ENCODE assay signal across 2 cellular contexts in genomic region chr6:35967059-35967769, GRCh38.
TF ChIP-seq lines count a peak whose summit lies in the region.

No MANE protein-coding gene starts in this region.

TF ChIP-seq in Ishikawa, 13 proteins besides CTCF, POLR2A, EP300 and RAD21 (continued from another document):
- no peak for TF ChIP-seq CREB1 (IDR thresholded peaks at IDR 0.05; ENCODE audit: low read depth)
- no peak for TF ChIP-seq ZBTB7A (IDR thresholded peaks at IDR 0.05; ENCODE audit: low read depth)
- TF ChIP-seq MAX (IDR thresholded peaks at IDR 0.05): no peak
- TF ChIP-seq TAF1 (IDR thresholded peaks at IDR 0.05; ENCODE audit: low read depth): no peak
- no peak for TF ChIP-seq YY1 (IDR thresholded peaks at IDR 0.05; ENCODE audit: low read depth)
- no peak for TF ChIP-seq NFIC (IDR thresholded peaks at IDR 0.05)
- no peak for TF ChIP-seq CEBPB (IDR thresholded peaks at IDR 0.05)
- no peak for TF ChIP-seq TEAD4 (IDR thresholded peaks at IDR 0.05)
- TF ChIP-seq USF1 (IDR thresholded peaks at IDR 0.05): no peak
- TF ChIP-seq, protein P1, sequence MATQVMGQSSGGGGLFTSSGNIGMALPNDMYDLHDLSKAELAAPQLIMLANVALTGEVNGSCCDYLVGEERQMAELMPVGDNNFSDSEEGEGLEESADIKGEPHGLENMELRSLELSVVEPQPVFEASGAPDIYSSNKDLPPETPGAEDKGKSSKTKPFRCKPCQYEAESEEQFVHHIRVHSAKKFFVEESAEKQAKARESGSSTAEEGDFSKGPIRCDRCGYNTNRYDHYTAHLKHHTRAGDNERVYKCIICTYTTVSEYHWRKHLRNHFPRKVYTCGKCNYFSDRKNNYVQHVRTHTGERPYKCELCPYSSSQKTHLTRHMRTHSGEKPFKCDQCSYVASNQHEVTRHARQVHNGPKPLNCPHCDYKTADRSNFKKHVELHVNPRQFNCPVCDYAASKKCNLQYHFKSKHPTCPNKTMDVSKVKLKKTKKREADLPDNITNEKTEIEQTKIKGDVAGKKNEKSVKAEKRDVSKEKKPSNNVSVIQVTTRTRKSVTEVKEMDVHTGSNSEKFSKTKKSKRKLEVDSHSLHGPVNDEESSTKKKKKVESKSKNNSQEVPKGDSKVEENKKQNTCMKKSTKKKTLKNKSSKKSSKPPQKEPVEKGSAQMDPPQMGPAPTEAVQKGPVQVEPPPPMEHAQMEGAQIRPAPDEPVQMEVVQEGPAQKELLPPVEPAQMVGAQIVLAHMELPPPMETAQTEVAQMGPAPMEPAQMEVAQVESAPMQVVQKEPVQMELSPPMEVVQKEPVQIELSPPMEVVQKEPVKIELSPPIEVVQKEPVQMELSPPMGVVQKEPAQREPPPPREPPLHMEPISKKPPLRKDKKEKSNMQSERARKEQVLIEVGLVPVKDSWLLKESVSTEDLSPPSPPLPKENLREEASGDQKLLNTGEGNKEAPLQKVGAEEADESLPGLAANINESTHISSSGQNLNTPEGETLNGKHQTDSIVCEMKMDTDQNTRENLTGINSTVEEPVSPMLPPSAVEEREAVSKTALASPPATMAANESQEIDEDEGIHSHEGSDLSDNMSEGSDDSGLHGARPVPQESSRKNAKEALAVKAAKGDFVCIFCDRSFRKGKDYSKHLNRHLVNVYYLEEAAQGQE (IDR thresholded peaks at IDR 0.05; ENCODE audit: low read depth): no peak

TF ChIP-seq in HepG2, 621 proteins besides CTCF, POLR2A, EP300 and RAD21 (continued from another document and continues in another):
- TF ChIP-seq NBN (conservative IDR thresholded peaks at IDR 0.05) (no peak), ZFP62 (CRISPR knock-in tag; IDR thresholded peaks at IDR 0.05) (no peak), SNAPC2 (CRISPR knock-in tag; IDR thresholded peaks at IDR 0.05) (no peak), ZNF546 (CRISPR knock-in tag; conservative IDR thresholded peaks at IDR 0.05) (no peak), KDM2A (CRISPR knock-in tag; IDR thresholded peaks at IDR 0.05; ENCODE audit: borderline replicate concordance, low read depth) (no peak), ZNF556 (CRISPR knock-in tag; IDR thresholded peaks at IDR 0.05; ENCODE audit: borderline replicate concordance) (no peak), CBX2 (IDR thresholded peaks at IDR 0.05; ENCODE audit: low read depth, low read length) (no peak), CBX2 (CRISPR knock-in tag; IDR thresholded peaks at IDR 0.05; ENCODE audit: low read depth) (no peak), SMAD9 (CRISPR knock-in tag; IDR thresholded peaks at IDR 0.05) (no peak), SCMH1 (CRISPR knock-in tag; IDR thresholded peaks at IDR 0.05; ENCODE audit: borderline replicate concordance) (no peak), GATA4 (IDR thresholded peaks at IDR 0.05; ENCODE audit: borderline replicate concordance, low read depth) (no peak), HMGXB4 (CRISPR knock-in tag; IDR thresholded peaks at IDR 0.05; ENCODE audit: borderline replicate concordance in 1 of 2, low read depth in 1 of 2) (no peak), ZBTB7B (CRISPR knock-in tag; IDR thresholded peaks at IDR 0.05) (no peak; the same call in 1 of the 2 replicates), KMT2B (CRISPR knock-in tag; IDR thresholded peaks at IDR 0.05) (0 out of 2 replicates have a peak, but pooled peaks have one; percentile 7), SMYD3 (CRISPR knock-in tag; IDR thresholded peaks at IDR 0.05) (0 out of 2 replicates have a peak, but pooled peaks have one; percentile 67), ETV6 (CRISPR knock-in tag; conservative IDR thresholded peaks at IDR 0.05) (no peak), ZNF138 (CRISPR knock-in tag; IDR thresholded peaks at IDR 0.05; ENCODE audit: low read depth) (no peak), CSRNP2 (CRISPR knock-in tag; conservative IDR thresholded peaks at IDR 0.05; ENCODE audit: low read depth) (no peak), HOXA9 (CRISPR knock-in tag; IDR thresholded peaks at IDR 0.05; ENCODE audit: borderline replicate concordance) (no peak), ZNF446 (CRISPR knock-in tag; IDR thresholded peaks at IDR 0.05) (no peak), ELF1 (CRISPR knock-in tag; IDR thresholded peaks at IDR 0.05) (no peak), ZKSCAN8 (CRISPR knock-in tag; IDR thresholded peaks at IDR 0.05; ENCODE audit: borderline replicate concordance) (peak; percentile 56; the same call in 1 of the 2 replicates), HOXD1 (CRISPR knock-in tag; IDR thresholded peaks at IDR 0.05) (no peak), ERF (CRISPR knock-in tag; IDR thresholded peaks at IDR 0.05) (no peak), SSRP1 (CRISPR knock-in tag; IDR thresholded peaks at IDR 0.05) (no peak), ZSCAN25 (CRISPR knock-in tag; IDR thresholded peaks at IDR 0.05) (0 out of 2 replicates have a peak, but pooled peaks have one; percentile 22), CAMTA2 (CRISPR knock-in tag; IDR thresholded peaks at IDR 0.05; ENCODE audit: borderline replicate concordance) (no peak), RFXANK (CRISPR knock-in tag; IDR thresholded peaks at IDR 0.05) (no peak), KDM5A (IDR thresholded peaks at IDR 0.05; ENCODE audit: borderline replicate concordance, low read length) (no peak), MTF2 (CRISPR knock-in tag; IDR thresholded peaks at IDR 0.05; ENCODE audit: borderline replicate concordance) (no peak), XBP1 (CRISPR knock-in tag; IDR thresholded peaks at IDR 0.05) (no peak), SAFB2 (CRISPR knock-in tag; IDR thresholded peaks at IDR 0.05; ENCODE audit: borderline replicate concordance, low read depth) (no peak), ZNF205 (CRISPR knock-in tag; IDR thresholded peaks at IDR 0.05) (peak; percentile 42; the same call in 1 of the 2 replicates), ZKSCAN5 (CRISPR knock-in tag; IDR thresholded peaks at IDR 0.05) (no peak), ZZZ3 (CRISPR knock-in tag; IDR thresholded peaks at IDR 0.05; ENCODE audit: borderline replicate concordance) (no peak), TAF1 (CRISPR knock-in tag; IDR thresholded peaks at IDR 0.05) (no peak), RORA (CRISPR knock-in tag; IDR thresholded peaks at IDR 0.05) (no peak), STAG1 (CRISPR knock-in tag; IDR thresholded peaks at IDR 0.05) (no peak), ZNF574 (CRISPR knock-in tag; IDR thresholded peaks at IDR 0.05) (no peak), DNMT1 (CRISPR knock-in tag; IDR thresholded peaks at IDR 0.05) (no peak)
- TF ChIP-seq, protein P2, sequence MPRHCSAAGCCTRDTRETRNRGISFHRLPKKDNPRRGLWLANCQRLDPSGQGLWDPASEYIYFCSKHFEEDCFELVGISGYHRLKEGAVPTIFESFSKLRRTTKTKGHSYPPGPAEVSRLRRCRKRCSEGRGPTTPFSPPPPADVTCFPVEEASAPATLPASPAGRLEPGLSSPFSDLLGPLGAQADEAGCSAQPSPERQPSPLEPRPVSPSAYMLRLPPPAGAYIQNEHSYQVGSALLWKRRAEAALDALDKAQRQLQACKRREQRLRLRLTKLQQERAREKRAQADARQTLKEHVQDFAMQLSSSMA (CRISPR knock-in tag; IDR thresholded peaks at IDR 0.05): no peak
- TF ChIP-seq, protein P3, sequence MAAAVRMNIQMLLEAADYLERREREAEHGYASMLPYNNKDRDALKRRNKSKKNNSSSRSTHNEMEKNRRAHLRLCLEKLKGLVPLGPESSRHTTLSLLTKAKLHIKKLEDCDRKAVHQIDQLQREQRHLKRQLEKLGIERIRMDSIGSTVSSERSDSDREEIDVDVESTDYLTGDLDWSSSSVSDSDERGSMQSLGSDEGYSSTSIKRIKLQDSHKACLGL (CRISPR knock-in tag; IDR thresholded peaks at IDR 0.05): no peak
- TF ChIP-seq, protein P4, sequence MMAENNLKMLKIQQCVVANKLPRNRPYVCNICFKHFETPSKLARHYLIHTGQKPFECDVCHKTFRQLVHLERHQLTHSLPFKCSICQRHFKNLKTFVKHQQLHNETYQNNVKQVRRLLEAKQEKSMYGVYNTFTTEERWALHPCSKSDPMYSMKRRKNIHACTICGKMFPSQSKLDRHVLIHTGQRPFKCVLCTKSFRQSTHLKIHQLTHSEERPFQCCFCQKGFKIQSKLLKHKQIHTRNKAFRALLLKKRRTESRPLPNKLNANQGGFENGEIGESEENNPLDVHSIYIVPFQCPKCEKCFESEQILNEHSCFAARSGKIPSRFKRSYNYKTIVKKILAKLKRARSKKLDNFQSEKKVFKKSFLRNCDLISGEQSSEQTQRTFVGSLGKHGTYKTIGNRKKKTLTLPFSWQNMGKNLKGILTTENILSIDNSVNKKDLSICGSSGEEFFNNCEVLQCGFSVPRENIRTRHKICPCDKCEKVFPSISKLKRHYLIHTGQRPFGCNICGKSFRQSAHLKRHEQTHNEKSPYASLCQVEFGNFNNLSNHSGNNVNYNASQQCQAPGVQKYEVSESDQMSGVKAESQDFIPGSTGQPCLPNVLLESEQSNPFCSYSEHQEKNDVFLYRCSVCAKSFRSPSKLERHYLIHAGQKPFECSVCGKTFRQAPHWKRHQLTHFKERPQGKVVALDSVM (CRISPR knock-in tag; IDR thresholded peaks at IDR 0.05): no peak
- TF ChIP-seq, protein P5, sequence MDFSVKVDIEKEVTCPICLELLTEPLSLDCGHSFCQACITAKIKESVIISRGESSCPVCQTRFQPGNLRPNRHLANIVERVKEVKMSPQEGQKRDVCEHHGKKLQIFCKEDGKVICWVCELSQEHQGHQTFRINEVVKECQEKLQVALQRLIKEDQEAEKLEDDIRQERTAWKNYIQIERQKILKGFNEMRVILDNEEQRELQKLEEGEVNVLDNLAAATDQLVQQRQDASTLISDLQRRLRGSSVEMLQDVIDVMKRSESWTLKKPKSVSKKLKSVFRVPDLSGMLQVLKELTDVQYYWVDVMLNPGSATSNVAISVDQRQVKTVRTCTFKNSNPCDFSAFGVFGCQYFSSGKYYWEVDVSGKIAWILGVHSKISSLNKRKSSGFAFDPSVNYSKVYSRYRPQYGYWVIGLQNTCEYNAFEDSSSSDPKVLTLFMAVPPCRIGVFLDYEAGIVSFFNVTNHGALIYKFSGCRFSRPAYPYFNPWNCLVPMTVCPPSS (IDR thresholded peaks at IDR 0.05): no peak
- TF ChIP-seq, protein P6, sequence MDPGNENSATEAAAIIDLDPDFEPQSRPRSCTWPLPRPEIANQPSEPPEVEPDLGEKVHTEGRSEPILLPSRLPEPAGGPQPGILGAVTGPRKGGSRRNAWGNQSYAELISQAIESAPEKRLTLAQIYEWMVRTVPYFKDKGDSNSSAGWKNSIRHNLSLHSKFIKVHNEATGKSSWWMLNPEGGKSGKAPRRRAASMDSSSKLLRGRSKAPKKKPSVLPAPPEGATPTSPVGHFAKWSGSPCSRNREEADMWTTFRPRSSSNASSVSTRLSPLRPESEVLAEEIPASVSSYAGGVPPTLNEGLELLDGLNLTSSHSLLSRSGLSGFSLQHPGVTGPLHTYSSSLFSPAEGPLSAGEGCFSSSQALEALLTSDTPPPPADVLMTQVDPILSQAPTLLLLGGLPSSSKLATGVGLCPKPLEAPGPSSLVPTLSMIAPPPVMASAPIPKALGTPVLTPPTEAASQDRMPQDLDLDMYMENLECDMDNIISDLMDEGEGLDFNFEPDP (CRISPR knock-in tag; conservative IDR thresholded peaks at IDR 0.05): no peak
- TF ChIP-seq, protein P7, sequence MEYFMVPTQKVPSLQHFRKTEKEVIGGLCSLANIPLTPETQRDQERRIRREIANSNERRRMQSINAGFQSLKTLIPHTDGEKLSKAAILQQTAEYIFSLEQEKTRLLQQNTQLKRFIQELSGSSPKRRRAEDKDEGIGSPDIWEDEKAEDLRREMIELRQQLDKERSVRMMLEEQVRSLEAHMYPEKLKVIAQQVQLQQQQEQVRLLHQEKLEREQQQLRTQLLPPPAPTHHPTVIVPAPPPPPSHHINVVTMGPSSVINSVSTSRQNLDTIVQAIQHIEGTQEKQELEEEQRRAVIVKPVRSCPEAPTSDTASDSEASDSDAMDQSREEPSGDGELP (IDR thresholded peaks at IDR 0.05; ENCODE audit: borderline replicate concordance, low read depth): no peak
- TF ChIP-seq, protein P8, sequence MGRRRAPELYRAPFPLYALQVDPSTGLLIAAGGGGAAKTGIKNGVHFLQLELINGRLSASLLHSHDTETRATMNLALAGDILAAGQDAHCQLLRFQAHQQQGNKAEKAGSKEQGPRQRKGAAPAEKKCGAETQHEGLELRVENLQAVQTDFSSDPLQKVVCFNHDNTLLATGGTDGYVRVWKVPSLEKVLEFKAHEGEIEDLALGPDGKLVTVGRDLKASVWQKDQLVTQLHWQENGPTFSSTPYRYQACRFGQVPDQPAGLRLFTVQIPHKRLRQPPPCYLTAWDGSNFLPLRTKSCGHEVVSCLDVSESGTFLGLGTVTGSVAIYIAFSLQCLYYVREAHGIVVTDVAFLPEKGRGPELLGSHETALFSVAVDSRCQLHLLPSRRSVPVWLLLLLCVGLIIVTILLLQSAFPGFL (CRISPR knock-in tag; IDR thresholded peaks at IDR 0.05): no peak
